ENCODE assay signal across 8 cellular contexts in genomic region chr4:9153571-9154157, GRCh38. TPM values are rescaled to one million over a fixed set of nuclear protein-coding genes. Genes with fewer than 3 reads are reported as not detected.
DNase-seq lines count a peak whose midpoint lies in the region; ATAC-seq, FAIRE-seq and TF ChIP-seq lines count a peak whose summit lies in the region.
"Not testable (repeated sequence)": the region's sequence is repeated elsewhere in the genome, so short reads cannot be mapped to it uniquely, and the experiment has no call there.

No MANE protein-coding gene starts in this region.

- peak overlapping the region; percentile 88 for H3K9ac ChIP-seq in HUES64 (ENCODE audit: low read depth, low read length)

- H3K4me3 Mint-ChIP-seq in activated naive CD8-positive, alpha-beta T cell treated with anti-CD3 and anti-CD28 coated beads, Interleukin-2, amount 10 ng/mL, durations not matched to agents 7 days and 5 days: peak overlapping the region; percentile 78

- POLR2A ChIA-PET in activated naive CD8-positive, alpha-beta T cell treated with anti-CD3 and anti-CD28 coated beads, Interleukin-2, amount 10 ng/mL, durations not matched to agents 7 days and 5 days (lab: Charles Lee): not testable (repeated sequence)

- not testable (repeated sequence) for TF ChIP-seq CTCF in kidney epithelial cell (IDR thresholded peaks at IDR 0.05; ENCODE audit: insufficient read depth, low read length, poor library complexity, severe bottlenecking); pancreas (IDR thresholded peaks at IDR 0.05); tibial artery (IDR thresholded peaks at IDR 0.05)

- H3K27ac ChIP-seq in HUES64 (ENCODE audit: low read depth, low read length) (peak overlapping the region; percentile 80), SJSA1 (peak overlapping the region; percentile 71), pancreas (peak overlapping the region; percentile 76 to 83 (median 78)), tibial artery (peak overlapping the region; percentile 67 to 77)

- not testable (repeated sequence) for H3K4me1 Mint-ChIP-seq in activated naive CD8-positive, alpha-beta T cell treated with anti-CD3 and anti-CD28 coated beads, Interleukin-2, amount 10 ng/mL, durations not matched to agents 7 days and 5 days

- WGBS in HUES64: 51% methylated on average over 23 of the region's 27 CpGs
- WGBS in pancreas, 2 donors: 8 to 9% methylated on average over 26 to 27 of the region's 27 CpGs

- not testable (repeated sequence) for ATAC-seq in activated naive CD8-positive, alpha-beta T cell treated with anti-CD3 and anti-CD28 coated beads, Interleukin-2, amount 10 ng/mL, durations not matched to agents 7 days and 5 days (ENCODE audit: low read depth); pancreas

- peak overlapping the region; percentile 70 for H3K4me3 ChIP-seq in HUES64 (ENCODE audit: low read length)
- peak overlapping the region; percentile 42 for H3K4me3 ChIP-seq in SJSA1
- peak overlapping the region; percentile 72 for H3K4me3 ChIP-seq in kidney epithelial cell (ENCODE audit: low read depth, low read length)
- peak overlapping the region; percentile 57 to 81 (median 62) for H3K4me3 ChIP-seq in pancreas
- peak overlapping the region; percentile 79 to 88 for H3K4me3 ChIP-seq in tibial artery

- H3K9me3 Mint-ChIP-seq in activated naive CD8-positive, alpha-beta T cell treated with anti-CD3 and anti-CD28 coated beads, Interleukin-2, amount 10 ng/mL, durations not matched to agents 7 days and 5 days: not testable (repeated sequence)

- not testable (repeated sequence) for FAIRE-seq in pancreas (lab: Jason Lieb, UNC)

- peak overlapping the region; percentile 67 for H3K27ac Mint-ChIP-seq in activated naive CD8-positive, alpha-beta T cell treated with anti-CD3 and anti-CD28 coated beads, Interleukin-2, amount 10 ng/mL, durations not matched to agents 7 days and 5 days

- not testable (repeated sequence) for H3K36me3 ChIP-seq in HUES64 (ENCODE audit: insufficient read depth, low read length); SJSA1; kidney epithelial cell (ENCODE audit: control insufficient read depth, insufficient read depth, low read length); pancreas; tibial artery

- DNase-seq in Caki2 (ENCODE audit: low read depth): peak; percentile 41
- peak in 1 of 2 experiments; percentile 15 for DNase-seq in SJSA1 (ENCODE audit: low read depth in 1 of 2, low spot score in 2 of 2)
- DNase-seq in activated naive CD8-positive, alpha-beta T cell treated with anti-CD3 and anti-CD28 coated beads, Interleukin-2, amount 10 ng/mL, durations not matched to agents 7 days and 5 days; kidney epithelial cell (ENCODE audit: low read depth); pancreas; tibial artery: not testable (repeated sequence)
- DNase-seq in erythroblast (lab: John Stamatoyannopoulos, UW): peak; percentile 31 to 57

- not testable (repeated sequence) for H3K27me3 Mint-ChIP-seq in activated naive CD8-positive, alpha-beta T cell treated with anti-CD3 and anti-CD28 coated beads, Interleukin-2, amount 10 ng/mL, durations not matched to agents 7 days and 5 days

- intact Hi-C loops in pancreas (cut with DNase I); tibial artery (cut with DNase I; ENCODE audit: low total_unique reads): not testable (repeated sequence)

- peak; percentile 2 for TF ChIP-seq POLR2A in erythroblast (IDR thresholded peaks at IDR 0.05; ENCODE audit: low read length)

- in situ Hi-C loops in Caki2 (cut with HindIII; ENCODE audit: low pct_unique_long_range_greater_than_20kb, low sequenced_read_pairs): not testable (repeated sequence)

- not testable (repeated sequence) for H3K36me3 Mint-ChIP-seq in activated naive CD8-positive, alpha-beta T cell treated with anti-CD3 and anti-CD28 coated beads, Interleukin-2, amount 10 ng/mL, durations not matched to agents 7 days and 5 days

- H3K4me1 ChIP-seq in HUES64 (ENCODE audit: insufficient read depth, low read length); SJSA1 (replicated peaks); pancreas; tibial artery: not testable (repeated sequence)

- H3K27me3 ChIP-seq in HUES64 (ENCODE audit: insufficient read depth, low read length); SJSA1 (replicated peaks); kidney epithelial cell (ENCODE audit: control insufficient read depth, insufficient read depth, low read length); pancreas; tibial artery: not testable (repeated sequence)

- not testable (repeated sequence) for H3K9me3 ChIP-seq in HUES64 (ENCODE audit: insufficient read depth, low read depth, low read length); SJSA1 (replicated peaks); pancreas; tibial artery

RNA-seq across cellular contexts. Expression of gene FAM90A26, which starts 16.5 kb away (rescaled TPM):
- total RNA-seq in Caki2 (2014; rRNA removed; shearing (Covaris generic); ENCODE audit: low replicate concordance): not detected in 2 replicates
- not detected for polyA plus RNA-seq in HUES64 (2013, experiment 1 of 2)
- polyA plus RNA-seq in HUES64 (2013, experiment 2 of 2): not detected
- not detected in 2 replicates for total RNA-seq in SJSA1 (2014; rRNA removed; shearing (Covaris generic))
- total RNA-seq in activated naive CD8-positive, alpha-beta T cell treated with anti-CD3 and anti-CD28 coated beads, Interleukin-2, amount 10 ng/mL, durations not matched to agents 7 days and 5 days: not detected
- total RNA-seq in kidney epithelial cell (not detected in 2 replicates), pancreas (not detected)
- not detected for polyA plus RNA-seq in pancreas

RNA-seq across cellular contexts. Expression of gene USP17L10, which starts 56.8 kb away (rescaled TPM):
- not detected in 2 replicates for total RNA-seq in Caki2 (2014; rRNA removed; shearing (Covaris generic); ENCODE audit: low replicate concordance)
- not detected for polyA plus RNA-seq in HUES64 (2013, experiment 1 of 2)
- not detected for polyA plus RNA-seq in HUES64 (2013, experiment 2 of 2)
- not detected in 2 replicates for total RNA-seq in SJSA1 (2014; rRNA removed; shearing (Covaris generic))
- total RNA-seq in activated naive CD8-positive, alpha-beta T cell treated with anti-CD3 and anti-CD28 coated beads, Interleukin-2, amount 10 ng/mL, durations not matched to agents 7 days and 5 days: not detected
- total RNA-seq in kidney epithelial cell (not detected in 2 replicates), pancreas (not detected)
- polyA plus RNA-seq in pancreas: not detected
